29 cellular contexts compared by ENCODE assay signal in genomic region chr2:230969673-230970015, GRCh38. TPM values are rescaled to one million over a fixed set of nuclear protein-coding genes. Genes with fewer than 3 reads are reported as not detected.
A peak's percentile ranks its signal among the peaks of the same experiment; 100 is the strongest.
DNase-seq lines count a peak whose midpoint lies in the region; ATAC-seq, FAIRE-seq and TF ChIP-seq lines count a peak whose summit lies in the region.
"Had no signal": no experiment of that assay in that cellular context is flagged by ENCODE, and none has a peak within 500 bp of the region (broad histone marks: within the 10 kb centered on the region; RNA-seq: fewer than 3 reads in every experiment).

No MANE protein-coding gene starts in this region.

- H3K27ac Mint-ChIP-seq in naive thymus-derived CD8-positive, alpha-beta T cell: peak overlapping the region in 2 of 10 donors; percentile 19 to 35
- H3K27ac Mint-ChIP-seq: nephron had no signal

- no peaks in the 10 kb centered on the region for H4K20me1 ChIP-seq in SK-N-SH (ENCODE audit: insufficient read depth)
- H4K20me1 ChIP-seq in OCI-LY7 (ENCODE audit: insufficient read depth, low read length): no peaks in the 10 kb centered on the region
- H4K20me1 ChIP-seq: BLaER1 had no signal

- no peaks in the 10 kb centered on the region for H3K9me3 ChIP-seq in SK-N-SH
- H3K9me3 ChIP-seq in OCI-LY7 (ENCODE audit: low read length): no peaks in the 10 kb centered on the region
- H3K9me3 ChIP-seq in duodenal mucosa (ENCODE audit: control insufficient read depth in 1 of 2, low read length in 2 of 2): no peaks in the 10 kb centered on the region
- H3K9me3 ChIP-seq: upper lobe of right lung had no signal

- H3K4me1 ChIP-seq in SK-N-SH (ENCODE audit: control insufficient read depth in 1 of 2, insufficient read depth in 2 of 2, low read depth in 1 of 2, low read length in 1 of 2): no peaks in the 10 kb centered on the region
- no peaks in the 10 kb centered on the region for H3K4me1 ChIP-seq in OCI-LY7 (ENCODE audit: insufficient read depth, low read length, poor library complexity, severe bottlenecking)
- peaks cover 0 to 5% of the 10 kb centered on the region in 2 donors for H3K4me1 ChIP-seq in duodenal mucosa (ENCODE audit: control insufficient read depth in 1 of 2, insufficient read depth in 2 of 2, low read length in 2 of 2)
- H3K4me1 ChIP-seq: upper lobe of right lung had no signal

- H3F3A ChIP-seq in SK-N-SH (replicated peaks; ENCODE audit: insufficient read depth): no peaks in the 10 kb centered on the region

- TF ChIP-seq POLR2A in GM12891 (IDR thresholded peaks at IDR 0.05; ENCODE audit: low read depth, low read length): no peak

- no peaks in the 10 kb centered on the region for H3K36me3 ChIP-seq in SK-N-SH (replicated peaks in 1 of 2; ENCODE audit: control insufficient read depth in 1 of 2, insufficient read depth in 2 of 2, low read length in 1 of 2)
- H3K36me3 ChIP-seq in OCI-LY7 (ENCODE audit: insufficient read depth, low read length): no peaks in the 10 kb centered on the region
- no peaks in the 10 kb centered on the region for H3K36me3 ChIP-seq in duodenal mucosa (ENCODE audit: control insufficient read depth in 1 of 2, insufficient read depth in 2 of 2, low read length in 2 of 2)
- H3K36me3 ChIP-seq: BLaER1, cardiac muscle cell, upper lobe of right lung had no signal

- H3K4me3 ChIP-seq in SK-N-SH (ENCODE audit: low read depth in 2 of 2, low read length in 1 of 2): no peak overlapping the region
- no peak overlapping the region for H3K4me3 ChIP-seq in OCI-LY7 (ENCODE audit: low read depth, low read length, poor library complexity, severe bottlenecking)
- peak overlapping the region; percentile 56 to 80 for H3K4me3 ChIP-seq in duodenal mucosa (ENCODE audit: low read depth in 1 of 2, low read length in 2 of 2)
- H3K4me3 ChIP-seq: BLaER1, cardiac muscle cell had no signal

- 32% methylated on average over 2 of the region's 2 CpGs for WGBS in SK-N-SH (ENCODE audit: low lambda C conversion rate)

- no TSS peak for BruUV-seq in OCI-LY7 (replicated peaks; lab: Mats Ljungman, UMichigan)

- peak; percentile 64 for FAIRE-seq in GM12891 (lab: Jason Lieb, UNC)
- FAIRE-seq: frontal cortex had no signal

- H3K79me2 ChIP-seq in SK-N-SH (ENCODE audit: insufficient read depth) (no peaks in the 10 kb centered on the region), OCI-LY7 (ENCODE audit: insufficient read depth, low read depth, low read length) (no peaks in the 10 kb centered on the region)

- TF ChIP-seq CTCF in SK-N-SH (IDR thresholded peaks at IDR 0.05) (no peak), OCI-LY7 (conservative IDR thresholded peaks at IDR 0.05; ENCODE audit: low read length) (no peak)

- H3K9me3 Mint-ChIP-seq in naive thymus-derived CD8-positive, alpha-beta T cell: peaks cover 0 to 2% (median 0%) of the 10 kb centered on the region in 9 donors
- H3K9me3 Mint-ChIP-seq: nephron had no signal

- H3K27me3 ChIP-seq in SK-N-SH (ENCODE audit: insufficient read depth) (no peaks in the 10 kb centered on the region), duodenal mucosa (ENCODE audit: control insufficient read depth in 1 of 2, insufficient read depth in 2 of 2, low read length in 2 of 2) (no peaks in the 10 kb centered on the region)
- H3K27me3 ChIP-seq: BLaER1, cardiac muscle cell, upper lobe of right lung had no signal

- no peak overlapping the region for H3K4me3 Mint-ChIP-seq in naive thymus-derived CD8-positive, alpha-beta T cell
- H3K4me3 Mint-ChIP-seq: nephron had no signal

- peak overlapping the region; percentile 20; the same call in 1 of the 2 replicates for H3K4me2 ChIP-seq in SK-N-SH
- peak overlapping the region; percentile 20; the same call in 1 of the 2 replicates for H3K4me2 ChIP-seq in OCI-LY7 (ENCODE audit: low read length)
- H3K4me2 ChIP-seq: BLaER1 had no signal

- H2AFZ ChIP-seq in SK-N-SH (ENCODE audit: low read depth) (no peak overlapping the region), OCI-LY7 (ENCODE audit: low read length) (no peak overlapping the region)

- no peak overlapping the region for H3K9ac ChIP-seq in SK-N-SH
- peak overlapping the region in 1 of 2 donors; percentile 72 for H3K9ac ChIP-seq in duodenal mucosa (ENCODE audit: low read depth in 1 of 2, low read length in 2 of 2)
- H3K9ac ChIP-seq: BLaER1, KMS-11 had no signal

- no peak for TF ChIP-seq EP300 in SK-N-SH (IDR thresholded peaks at IDR 0.05; ENCODE audit: borderline replicate concordance in 1 of 2, low read depth in 1 of 2, low read length in 1 of 2)

- H3K4me1 Mint-ChIP-seq in naive thymus-derived CD8-positive, alpha-beta T cell: peaks cover 10 to 20% (median 17%) of the 10 kb centered on the region in 4 donors
- H3K4me1 Mint-ChIP-seq: nephron had no signal

- no peaks in the 10 kb centered on the region for H3K27me3 Mint-ChIP-seq in naive thymus-derived CD8-positive, alpha-beta T cell

- DNase-seq in SK-N-SH: no peak
- DNase-seq in GM12891 (ENCODE audit: insufficient read length, low spot score): no peak
- DNase-seq in OCI-LY7 (ENCODE audit: low spot score): no peak
- DNase-seq in naive thymus-derived CD8-positive, alpha-beta T cell: no peak
- DNase-seq in SKM-1 (lab: John Stamatoyannopoulos, UW; ENCODE audit: unreplicated experiment): no peak
- DNase-seq: activated gamma-delta T cell treated with Interleukin-2 at 50 U/mL for 16 hours, amygdala, dermis blood vessel endothelial cell, DMS 273 treated with DMSO at 0.1 percent for 48 hours, mammary epithelial cell, NCI-H1092, NCI-H2029, NCI-H446 treated with DMSO at 0.1 percent for 48 hours, T-helper 1 cell, upper lobe of right lung had no signal

- intact Hi-C loops in OCI-LY7 (cut with micrococcal nuclease; ENCODE audit: unreplicated experiment): no loop called here

- no peak for ATAC-seq in SK-N-SH treated with all-trans-retinoic acid at 6 μM for 48 hours
- ATAC-seq in HG03439 (IDR thresholded peaks at IDR 0.05; ENCODE audit: unreplicated experiment): no peak
- no peak for ATAC-seq in naive thymus-derived CD8-positive, alpha-beta T cell
- ATAC-seq: upper lobe of right lung had no signal

- peaks cover 0 to 2% (median 0%) of the 10 kb centered on the region in 3 donors for H3K36me3 Mint-ChIP-seq in naive thymus-derived CD8-positive, alpha-beta T cell

- TF ChIP-seq RAD21 in SK-N-SH (IDR thresholded peaks at IDR 0.05; ENCODE audit: low read length): no peak

- H3K9me2 ChIP-seq in SK-N-SH (no peaks in the 10 kb centered on the region), OCI-LY7 (ENCODE audit: insufficient read depth, low read length) (no peaks in the 10 kb centered on the region)

- POLR2A ChIA-PET in SK-N-SH (lab: Yijun Ruan, JAX) (no interaction called here), OCI-LY7 (lab: Charles Lee) (no interaction called here)
- POLR2A ChIA-PET in naive thymus-derived CD8-positive, alpha-beta T cell (lab: Charles Lee): no interaction called here

- H3K27ac ChIP-seq in SK-N-SH (ENCODE audit: low read depth in 2 of 2, low read length in 1 of 2) (no peak overlapping the region), OCI-LY7 (ENCODE audit: low read depth, low read length, poor library complexity, severe bottlenecking) (no peak overlapping the region), duodenal mucosa (ENCODE audit: low read depth, low read length) (no peak overlapping the region)
- H3K27ac ChIP-seq: 22Rv1, BLaER1, cardiac muscle cell, KMS-11, upper lobe of right lung, VCaP had no signal

- CTCF ChIA-PET in SK-N-SH (lab: Yijun Ruan, JAX): interaction anchor here (2.6 kb wide), 1 partner anchor 18 kb away, joined by 11 read pairs; no protein-coding TSS in a partner anchor
- CTCF ChIA-PET in OCI-LY7 (lab: Charles Lee; ENCODE audit: unreplicated experiment): no interaction called here

TF ChIP-seq in SK-N-SH treated with all-trans-retinoic acid at 6 μM for 48 hours, 23 proteins besides CTCF, POLR2A, EP300 and RAD21 (continues in another document):
- TF ChIP-seq ISL1 (CRISPR knock-in tag; IDR thresholded peaks at IDR 0.05): no peak
- TF ChIP-seq GLIS3 (CRISPR knock-in tag; IDR thresholded peaks at IDR 0.05): no peak
- TF ChIP-seq OSR1 (CRISPR knock-in tag; IDR thresholded peaks at IDR 0.05): no peak
- TF ChIP-seq TOX (CRISPR knock-in tag; IDR thresholded peaks at IDR 0.05; ENCODE audit: borderline replicate concordance): no peak
- TF ChIP-seq ZC3H10 (CRISPR knock-in tag; IDR thresholded peaks at IDR 0.05): no peak

TF ChIP-seq in GM12891, 5 proteins besides CTCF, POLR2A, EP300 and RAD21:
- TF ChIP-seq POLR2AphosphoS5 (IDR thresholded peaks at IDR 0.05; ENCODE audit: low read depth, low read length) (no peak), POU2F2 (IDR thresholded peaks at IDR 0.05; ENCODE audit: low read depth, low read length) (no peak), TAF1 (IDR thresholded peaks at IDR 0.05; ENCODE audit: low read depth, low read length) (no peak), SPI1 (IDR thresholded peaks at IDR 0.05; ENCODE audit: low read depth, low read length) (no peak), PAX5 (IDR thresholded peaks at IDR 0.05; ENCODE audit: insufficient read depth, low read length, severe bottlenecking) (no peak)

RNA-seq across cellular contexts. Expression of gene SPATA3, which starts 26.3 kb away (rescaled TPM):
- polyA plus RNA-seq in SK-N-SH (2012; rRNA removed): not detected in 2 replicates
- polyA plus RNA-seq in SK-N-SH (2012; cell fraction: cytosol; rRNA removed): not detected in 2 replicates
- not detected in 2 replicates for polyA plus RNA-seq in SK-N-SH (2012; cell fraction: nucleus; rRNA removed)
- not detected for polyA plus RNA-seq in GM12891 (2012; ENCODE audit: low read depth, missing spikeins)
- total RNA-seq in OCI-LY7 (2014; rRNA removed; shearing (Covaris generic)): not detected in 2 replicates
- not detected in 2 replicates for total RNA-seq in OCI-LY7 (2022)
- total RNA-seq in naive thymus-derived CD8-positive, alpha-beta T cell: not detected
- not detected for polyA plus RNA-seq in naive thymus-derived CD8-positive, alpha-beta T cell
- total RNA-seq: cardiac muscle cell, dermis blood vessel endothelial cell, frontal cortex, G401, kidney epithelial cell, mammary epithelial cell, posterior vena cava, skeletal muscle tissue, upper lobe of right lung had no signal
- polyA plus RNA-seq: cardiac muscle cell, mammary epithelial cell had no signal

RNA-seq across cellular contexts. Expression of gene GPR55, which starts 44.6 kb away (rescaled TPM):
- not detected in 2 replicates for polyA plus RNA-seq in SK-N-SH (2012; rRNA removed)
- polyA plus RNA-seq in SK-N-SH (2012; cell fraction: cytosol; rRNA removed): not detected in 2 replicates
- polyA plus RNA-seq in SK-N-SH (2012; cell fraction: nucleus; rRNA removed): 0.02 and 0.04 TPM in 2 replicates
- polyA plus RNA-seq in GM12891 (2012; ENCODE audit: low read depth, missing spikeins): 20.8 TPM
- total RNA-seq in OCI-LY7 (2014; rRNA removed; shearing (Covaris generic)): 0.22 TPM in 1 of 2 replicates, not detected in the other
- total RNA-seq in OCI-LY7 (2022): not detected in 2 replicates
- total RNA-seq in naive thymus-derived CD8-positive, alpha-beta T cell: 10 to 100 TPM in 1 of 2 experiments, 1 to 10 TPM in 1; 8.9 to 10.4 TPM
- 1 to 10 TPM; 1.1 to 3.2 (median 3.1) TPM for polyA plus RNA-seq in naive thymus-derived CD8-positive, alpha-beta T cell
- total RNA-seq: cardiac muscle cell, dermis blood vessel endothelial cell, frontal cortex, G401, kidney epithelial cell, mammary epithelial cell, skeletal muscle tissue had no signal
- polyA plus RNA-seq: cardiac muscle cell, mammary epithelial cell had no signal

Comparison
In these comparisons a context has a peak if more than half of its experiments do, and no peak if none do; other contexts are left out.
1. H3K4me3 ChIP-seq: peak in duodenal mucosa (2 of 2); none in SK-N-SH (0 of 2) and OCI-LY7 (single experiment).
2. RNA of gene GPR55, which starts 44.6 kb away (total RNA-seq): 8.9 to 10.4 TPM in naive thymus-derived CD8-positive, alpha-beta T cell; 0.22 TPM in OCI-LY7; every median in the first group is over 4 times any median in the second.